In the genomic region with DNA sequence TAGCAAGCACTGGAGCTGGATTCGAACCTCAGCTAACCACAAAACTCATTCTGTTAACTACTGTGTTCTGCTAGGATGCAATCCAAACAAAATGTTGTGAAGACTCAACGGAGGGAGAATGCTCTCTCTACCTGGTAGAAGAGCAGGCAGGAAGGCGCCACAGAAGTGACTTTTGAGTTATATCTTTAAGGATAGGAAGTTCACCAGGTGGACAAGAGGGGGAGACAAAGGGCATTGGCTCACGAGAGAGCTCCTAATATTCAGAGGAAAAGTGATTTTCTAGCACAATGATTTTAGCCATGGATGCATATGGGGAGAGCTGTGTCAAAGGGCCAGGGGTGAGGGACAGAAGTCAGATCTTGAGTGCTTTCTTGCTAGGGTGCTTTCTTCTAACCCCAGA, we compare ENCODE assay signal across 8 cellular contexts.
DNase-seq lines count a peak whose midpoint lies in the region; ATAC-seq, FAIRE-seq and TF ChIP-seq lines count a peak whose summit lies in the region.

No MANE protein-coding gene starts in this region.

- H4K20me1 ChIP-seq in Karpas-422 (ENCODE audit: insufficient read depth, low read depth, low read length): no peaks in the 10 kb centered on the region

- H3K36me3 ChIP-seq in Karpas-422 (ENCODE audit: insufficient read depth, low read length) (no peaks in the 10 kb centered on the region), bronchial epithelial cell (ENCODE audit: control insufficient read depth, insufficient read depth, low read length) (no peaks in the 10 kb centered on the region)

- no peak overlapping the region for H3K27ac Mint-ChIP-seq in neural crest cell (ENCODE audit: unreplicated experiment)

- DNase-seq in NCI-H82 (lab: John Stamatoyannopoulos, UW): peak; percentile 34
- no peak for DNase-seq in NCI-H82 treated with DMSO at 0.1 percent for 48 hours (lab: John Stamatoyannopoulos, UW; ENCODE audit: unreplicated experiment)
- peak; percentile 77 for DNase-seq in Karpas-422
- peak; percentile 13 for DNase-seq in bronchial epithelial cell (ENCODE audit: low read depth)
- no peak for DNase-seq in neural crest cell (ENCODE audit: low read depth, low spot score)
- no peak for DNase-seq in left colon
- DNase-seq in NCI-H187 (lab: John Stamatoyannopoulos, UW): no peak
- no peak for DNase-seq in superior temporal gyrus (ENCODE audit: extremely low spot score)

- no peaks in the 10 kb centered on the region for H3K9me2 ChIP-seq in Karpas-422 (replicated peaks; ENCODE audit: insufficient read depth, low read length)

- no peaks in the 10 kb centered on the region for H3K9me3 ChIP-seq in Karpas-422 (ENCODE audit: low read length)

- FAIRE-seq in bronchial epithelial cell (lab: Jason Lieb, UNC): no peak

- no peak overlapping the region for H3K9ac ChIP-seq in Karpas-422 (ENCODE audit: low read length)

- H3K9me3 Mint-ChIP-seq in neural crest cell: no peaks in the 10 kb centered on the region

- peaks cover 16% of the 10 kb centered on the region for H3K27me3 Mint-ChIP-seq in neural crest cell (ENCODE audit: low read depth)

- H3K27ac ChIP-seq in Karpas-422 (ENCODE audit: low read length): no peak overlapping the region

- H3K79me2 ChIP-seq in Karpas-422 (ENCODE audit: low read length): no peaks in the 10 kb centered on the region

- ATAC-seq in left colon: no peak

- H2AFZ ChIP-seq in Karpas-422 (ENCODE audit: low read length): no peak overlapping the region

- peak; percentile 31 for TF ChIP-seq CTCF in bronchial epithelial cell (IDR thresholded peaks at IDR 0.05; ENCODE audit: insufficient read depth, low read length, severe bottlenecking)
- TF ChIP-seq CTCF in neural crest cell (conservative IDR thresholded peaks at IDR 0.05): peak; percentile 54

- intact Hi-C loops in left colon (cut with DNase I, micrococcal nuclease): no loop called here

- no peaks in the 10 kb centered on the region for H3K4me1 Mint-ChIP-seq in neural crest cell

- no peak overlapping the region for H3K4me2 ChIP-seq in Karpas-422 (ENCODE audit: low read depth, low read length, poor library complexity, severe bottlenecking)

- H3K27me3 ChIP-seq in Karpas-422 (ENCODE audit: low read length) (no peaks in the 10 kb centered on the region), bronchial epithelial cell (ENCODE audit: control insufficient read depth, insufficient read depth, low read length) (no peaks in the 10 kb centered on the region)

- H3K36me3 Mint-ChIP-seq in neural crest cell (ENCODE audit: low read depth): no peaks in the 10 kb centered on the region

- no peak overlapping the region for H3K4me3 Mint-ChIP-seq in neural crest cell

- H3K4me1 ChIP-seq in Karpas-422 (ENCODE audit: low read length): no peaks in the 10 kb centered on the region

- H3K4me3 ChIP-seq in Karpas-422 (ENCODE audit: low read length) (no peak overlapping the region), bronchial epithelial cell (ENCODE audit: low read depth, low read length) (no peak overlapping the region)

Comparison
In these comparisons a context has a peak if more than half of its experiments do, and no peak if none do; other contexts are left out.
1. DNase-seq: peak in NCI-H82 (single experiment), Karpas-422 (single experiment) and bronchial epithelial cell (single experiment); none in NCI-H82 treated with DMSO at 0.1 percent for 48 hours (single experiment), neural crest cell (single experiment), left colon (0 of 2), NCI-H187 (0 of 2) and superior temporal gyrus (single experiment).